ENCODE assay signal across 11 cellular contexts in genomic region chr2:101442042-101442666, GRCh38. TPM values are rescaled to one million over a fixed set of nuclear protein-coding genes. Genes with fewer than 3 reads are reported as not detected.
A peak's percentile ranks its signal among the peaks of the same experiment; 100 is the strongest.
DNase-seq lines count a peak whose midpoint lies in the region; ATAC-seq and TF ChIP-seq lines count a peak whose summit lies in the region.
"Had no signal": no experiment of that assay in that cellular context is flagged by ENCODE, and none has a peak within 500 bp of the region (broad histone marks: within the 10 kb centered on the region; RNA-seq: fewer than 3 reads in every experiment).

No MANE protein-coding gene starts in this region.

- TF ChIP-seq CTCF in AG09309 (IDR thresholded peaks at IDR 0.05; ENCODE audit: control insufficient read depth, insufficient read depth, low read depth, low read length, missing control alignments) (no peak), HFFc6 (IDR thresholded peaks at IDR 0.05) (no peak), kidney epithelial cell (IDR thresholded peaks at IDR 0.05; ENCODE audit: insufficient read depth, low read length, poor library complexity, severe bottlenecking) (no peak)

- intact Hi-C loops in sciatic nerve (cut with DNase I), result no loop called here

- ATAC-seq in activated T-helper 17 cell treated with anti-CD3 and anti-CD28 coated beads, Interleukin-2, amount 50 U/mL, for 72 hours (replicated peaks), result peak; percentile 34
- no peak for ATAC-seq in sciatic nerve

- no peaks in the 10 kb centered on the region for H3K9me3 Mint-ChIP-seq in HFFc6
- peaks cover 4% of the 10 kb centered on the region for H3K9me3 Mint-ChIP-seq in activated T-helper 17 cell treated with anti-CD3 and anti-CD28 coated beads, Interleukin-2, amount 50 U/mL, for 72 hours

- no peaks in the 10 kb centered on the region for H3K27me3 Mint-ChIP-seq in HFFc6 (ENCODE audit: insufficient read depth)
- peaks cover 4% of the 10 kb centered on the region for H3K27me3 Mint-ChIP-seq in activated T-helper 17 cell treated with anti-CD3 and anti-CD28 coated beads, Interleukin-2, amount 50 U/mL, for 72 hours

- H3K4me3 ChIP-seq in AG09309 (ENCODE audit: control insufficient read depth, low read depth, low read length) (no peak overlapping the region), kidney epithelial cell (ENCODE audit: low read depth, low read length) (no peak overlapping the region)
- H3K4me3 ChIP-seq: adrenal gland had no signal

- no peaks in the 10 kb centered on the region for H3K27me3 ChIP-seq in kidney epithelial cell (ENCODE audit: control insufficient read depth, insufficient read depth, low read length)
- H3K27me3 ChIP-seq: adrenal gland had no signal

- H3K36me3 ChIP-seq in kidney epithelial cell (ENCODE audit: control insufficient read depth, insufficient read depth, low read length), result no peaks in the 10 kb centered on the region
- H3K36me3 ChIP-seq: adrenal gland had no signal

- peak overlapping the region; percentile 92 for H3K27ac Mint-ChIP-seq in HFFc6
- peak overlapping the region; percentile 49 for H3K27ac Mint-ChIP-seq in activated T-helper 17 cell treated with anti-CD3 and anti-CD28 coated beads, Interleukin-2, amount 50 U/mL, for 72 hours

- peaks cover 54% of the 10 kb centered on the region for H3K4me1 Mint-ChIP-seq in HFFc6 (ENCODE audit: low read depth)
- H3K4me1 Mint-ChIP-seq in activated T-helper 17 cell treated with anti-CD3 and anti-CD28 coated beads, Interleukin-2, amount 50 U/mL, for 72 hours, result peaks cover 17% of the 10 kb centered on the region

- peaks cover 33% of the 10 kb centered on the region for H3K36me3 Mint-ChIP-seq in HFFc6 (ENCODE audit: low read depth)
- no peaks in the 10 kb centered on the region for H3K36me3 Mint-ChIP-seq in activated T-helper 17 cell treated with anti-CD3 and anti-CD28 coated beads, Interleukin-2, amount 50 U/mL, for 72 hours (ENCODE audit: low read depth)

- DNase-seq in AG09309 (ENCODE audit: low read depth), result peak; percentile 39
- DNase-seq in HFFc6, result peak; percentile 53
- peak; percentile 26 for DNase-seq in kidney epithelial cell (ENCODE audit: low read depth)
- DNase-seq in DMS53 treated with DMSO at 0.1 percent for 48 hours (lab: John Stamatoyannopoulos, UW; ENCODE audit: unreplicated experiment), result no peak
- no peak for DNase-seq in NCI-H748 (lab: John Stamatoyannopoulos, UW; ENCODE audit: unreplicated experiment)
- DNase-seq in sciatic nerve (ENCODE audit: low spot score), result no peak
- no peak for DNase-seq in NCI-H1436 (lab: John Stamatoyannopoulos, UW)
- DNase-seq: activated CD4-positive, alpha-beta T cell treated with anti-CD3 and anti-CD28 coated beads for 4 hours; adrenal gland had no signal

- H3K4me3 Mint-ChIP-seq in HFFc6, result peak overlapping the region; percentile 43
- H3K4me3 Mint-ChIP-seq in activated T-helper 17 cell treated with anti-CD3 and anti-CD28 coated beads, Interleukin-2, amount 50 U/mL, for 72 hours, result no peak overlapping the region

RNA-seq across cellular contexts. Expression of gene RFX8, which starts 32.8 kb away (rescaled TPM):
- 1 to 10 TPM; 2.8 to 8.0 (median 5.3) TPM for total RNA-seq in HFFc6 (2021; fragmentation: NEBNext Ultra II Directional; extraction: Animal tissue kit (Norgen Biotek cat#: 25700))
- total RNA-seq in activated T-helper 17 cell treated with anti-CD3 and anti-CD28 coated beads, Interleukin-2, amount 50 U/mL, for 72 hours, result under 1 TPM; 0.45 to 0.48 TPM
- total RNA-seq in kidney epithelial cell (0.25 and 3.3 TPM in 2 replicates), sciatic nerve (6.5 TPM)

RNA-seq across cellular contexts. Expression of gene CREG2, which starts 54.9 kb away (rescaled TPM):
- total RNA-seq in HFFc6 (2021; fragmentation: NEBNext Ultra II Directional; extraction: Animal tissue kit (Norgen Biotek cat#: 25700)), result not detected
- total RNA-seq in activated T-helper 17 cell treated with anti-CD3 and anti-CD28 coated beads, Interleukin-2, amount 50 U/mL, for 72 hours, result not detected
- 0.07 and 0.17 TPM in 2 replicates for total RNA-seq in kidney epithelial cell
- not detected for total RNA-seq in sciatic nerve
- total RNA-seq: subcutaneous adipose tissue had no signal

Comparison
In these comparisons a context has a peak if more than half of its experiments do, and no peak if none do; other contexts are left out.
1. DNase-seq: peak in AG09309 (single experiment), HFFc6 (single experiment) and kidney epithelial cell (single experiment); none in DMS53 treated with DMSO at 0.1 percent for 48 hours (single experiment), NCI-H748 (single experiment), sciatic nerve (single experiment) and NCI-H1436 (single experiment).